Comparison of ENCODE assay signal across 1 cellular context in genomic region chr13:46572758-46573384, GRCh38.
TF ChIP-seq lines count a peak whose summit lies in the region.

No MANE protein-coding gene starts in this region.

TF ChIP-seq in HepG2, 621 proteins besides CTCF, POLR2A, EP300 and RAD21 (continued from another document):
- TF ChIP-seq ZNF567 (CRISPR knock-in tag; IDR thresholded peaks at IDR 0.05; ENCODE audit: borderline replicate concordance) (no peak), THRA (CRISPR knock-in tag; IDR thresholded peaks at IDR 0.05; ENCODE audit: borderline replicate concordance) (no peak), AGO2 (optimal IDR thresholded peaks at IDR 0.05; ENCODE audit: low read depth, low read length) (no peak), POGZ (CRISPR knock-in tag; IDR thresholded peaks at IDR 0.05) (0 out of 2 replicates have a peak, but pooled peaks have one; percentile 17), RFXANK (CRISPR knock-in tag; IDR thresholded peaks at IDR 0.05) (no peak), PRPF4 (IDR thresholded peaks at IDR 0.05; ENCODE audit: low read depth, low read length, poor library complexity, severe bottlenecking) (no peak)
TF ChIP-seq in HepG2: peak in this region for 3.
